8 cellular contexts compared by ENCODE assay signal in the genomic region with DNA sequence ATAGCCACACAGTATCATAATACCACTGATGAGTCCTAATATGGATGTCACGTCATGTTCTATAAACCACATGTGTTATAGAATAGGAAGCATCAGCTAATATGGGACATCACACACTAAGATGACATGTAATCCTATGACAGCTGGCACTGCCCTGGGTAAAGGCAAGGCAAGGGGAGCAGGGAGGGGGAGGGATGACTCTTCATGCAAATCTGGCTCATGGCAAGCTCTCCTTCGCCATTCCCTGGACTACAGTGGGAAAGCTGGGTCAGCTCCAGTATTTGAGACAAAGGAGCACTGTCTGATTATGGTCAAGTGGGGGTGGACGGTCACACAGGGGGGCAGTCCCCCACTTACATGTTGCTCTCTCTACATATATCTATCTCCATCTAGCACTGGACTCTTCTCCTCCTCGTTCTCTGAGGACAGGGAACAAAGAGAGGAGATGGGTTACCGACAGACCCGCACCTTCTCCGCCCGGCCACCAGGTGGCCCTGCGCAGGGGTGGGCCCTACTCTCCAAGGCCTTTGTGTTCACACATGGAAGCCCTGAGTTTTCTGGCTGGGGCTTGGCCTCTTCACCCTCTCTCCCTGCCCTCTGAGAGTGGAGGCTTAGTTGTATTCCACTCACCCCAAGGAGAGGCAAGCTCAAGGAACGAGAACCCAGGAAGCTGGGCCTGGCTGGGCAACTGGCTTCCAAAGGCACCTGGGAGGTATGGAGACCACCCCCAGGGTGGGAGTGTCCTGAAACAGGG. TPM values are rescaled to one million over a fixed set of nuclear protein-coding genes. Genes with fewer than 3 reads are reported as not detected.
DNase-seq lines count a peak whose midpoint lies in the region; ATAC-seq, FAIRE-seq and TF ChIP-seq lines count a peak whose summit lies in the region.

No MANE protein-coding gene starts in this region.

- no peaks in the 10 kb centered on the region for H3F3A ChIP-seq in PC-9 (ENCODE audit: insufficient read depth, low read depth)

- POLR2A ChIA-PET in PC-9 (lab: Charles Lee; ENCODE audit: unreplicated experiment), result no interaction called here

- peak; percentile 79 for TF ChIP-seq CTCF in PC-9 (conservative IDR thresholded peaks at IDR 0.05)
- peak; percentile 66 for TF ChIP-seq CTCF in psoas muscle (IDR thresholded peaks at IDR 0.05)

- H3K9me3 ChIP-seq in PC-9 (ENCODE audit: insufficient read depth, low read depth) (no peaks in the 10 kb centered on the region), psoas muscle (no peaks in the 10 kb centered on the region)

- H3K36me3 ChIP-seq in PC-9 (ENCODE audit: low read depth), result no peaks in the 10 kb centered on the region
- no peaks in the 10 kb centered on the region for H3K36me3 ChIP-seq in psoas muscle (ENCODE audit: insufficient read depth in 1 of 2, low read depth in 1 of 2)

- intact Hi-C loops in PC-9 (cut with micrococcal nuclease; ENCODE audit: unreplicated experiment), result no loop called here
- intact Hi-C loops in psoas muscle (cut with DNase I), result loop anchor here in 1 of 2 donors (10.0 kb wide), 1 partner anchor 111 kb away; the partner anchor contains the start of gene RNF43

- WGBS in psoas muscle, 3 donors, result 40 to 45% (median 44%) methylated on average over 10 of the region's 10 CpGs

- H4K20me1 ChIP-seq in PC-9 (ENCODE audit: insufficient read depth), result no peaks in the 10 kb centered on the region

- CTCF ChIA-PET in PC-9 (lab: Charles Lee), result interaction anchor here (0.5 kb wide), 1 partner anchor 42 kb away, joined by 5 read pairs; no protein-coding TSS in a partner anchor

- DNase-seq in GDM1 (lab: John Stamatoyannopoulos, UW) (peak; percentile 57), HTR-8/SVneo (ENCODE audit: insufficient read length, low spot score) (peak; percentile 89), PC-9 (peak in 1 of 2 experiments; percentile 30), germinal center (ENCODE audit: low spot score) (peak; percentile 87), psoas muscle (no peak)
- peak; percentile 35 for DNase-seq in activated effector memory CD4-positive, alpha-beta T cell treated with Interleukin-2 at 50 U/mL for 16 hours

- H3K4me1 ChIP-seq in PC-9 (replicated peaks; ENCODE audit: insufficient read depth), result no peaks in the 10 kb centered on the region
- H3K4me1 ChIP-seq in psoas muscle, result no peaks in the 10 kb centered on the region

- H3K27me3 ChIP-seq in PC-9 (ENCODE audit: insufficient read depth, low read depth), result peaks cover 96% of the 10 kb centered on the region
- no peaks in the 10 kb centered on the region for H3K27me3 ChIP-seq in psoas muscle (ENCODE audit: insufficient read depth in 3 of 3, low read length in 2 of 3)

- FAIRE-seq in HTR-8/SVneo (lab: Jason Lieb, UNC), result peak; percentile 82

- H2AFZ ChIP-seq in PC-9, result no peak overlapping the region

- H3K4me2 ChIP-seq in PC-9, result no peak overlapping the region

- H3K27ac ChIP-seq in PC-9 (no peak overlapping the region), psoas muscle (no peak overlapping the region)

- H3K9me2 ChIP-seq in PC-9 (ENCODE audit: insufficient read depth), result no peaks in the 10 kb centered on the region

- no peaks in the 10 kb centered on the region for H3K79me2 ChIP-seq in PC-9 (ENCODE audit: low read depth)

- BruUV-seq in PC-9 (replicated peaks; lab: Mats Ljungman, UMichigan), result no TSS peak

- no peak overlapping the region for H3K4me3 ChIP-seq in PC-9
- no peak overlapping the region for H3K4me3 ChIP-seq in psoas muscle

- ATAC-seq in psoas muscle (peak; percentile 58 to 78 (median 58)), GM18520 (IDR thresholded peaks at IDR 0.05; ENCODE audit: unreplicated experiment) (no peak), HG02763 (IDR thresholded peaks at IDR 0.05; ENCODE audit: unreplicated experiment) (no peak)

RNA-seq across cellular contexts. Expression of gene MPO, which starts 23.4 kb away (rescaled TPM):
- total RNA-seq in PC-9 (2021) (not detected in 2 replicates), psoas muscle (under 1 TPM; 0.38 to 0.95 (median 0.57) TPM)
- polyA plus RNA-seq in psoas muscle, result under 1 TPM; 0.11 to 0.26 (median 0.14) TPM

RNA-seq across cellular contexts. Expression of gene TSPOAP1, which starts 24.4 kb away (rescaled TPM):
- total RNA-seq in PC-9 (2021), result 0.15 and 0.18 TPM in 2 replicates
- total RNA-seq in psoas muscle, result 1 to 10 TPM; 2.3 to 6.6 (median 4.4) TPM
- polyA plus RNA-seq in psoas muscle, result 1 to 10 TPM in 2 of 3 donors, under 1 TPM in 1; 0.40 to 2.1 (median 1.2) TPM

RNA-seq across cellular contexts. Expression of gene SUPT4H1, which starts 47.8 kb away (rescaled TPM):
- 72.2 and 74.8 TPM in 2 replicates for total RNA-seq in PC-9 (2021)
- total RNA-seq in psoas muscle, result 10 to 100 TPM; 52.1 to 58.9 (median 56.2) TPM
- 10 to 100 TPM; 56.6 to 86.8 (median 71.3) TPM for polyA plus RNA-seq in psoas muscle

Comparison
In these comparisons a context has a peak if more than half of its experiments do, and no peak if none do; other contexts are left out.
1. DNase-seq: peak in GDM1 (single experiment), HTR-8/SVneo (single experiment), activated effector memory CD4-positive, alpha-beta T cell treated with Interleukin-2 at 50 U/mL for 16 hours (single experiment) and germinal center (single experiment); none in psoas muscle (0 of 2).
2. ATAC-seq: peak in psoas muscle (4 of 4); none in GM18520 (single experiment) and HG02763 (single experiment).